Comparison of ENCODE assay signal across 8 cellular contexts in genomic region chr19:7500811-7501450, GRCh38. TPM values are rescaled to one million over a fixed set of nuclear protein-coding genes. Genes with fewer than 3 reads are reported as not detected.
DNase-seq lines count a peak whose midpoint lies in the region; ATAC-seq and TF ChIP-seq lines count a peak whose summit lies in the region.

No MANE protein-coding gene starts in this region.

- H3K9ac ChIP-seq in iPS-15b (ENCODE audit: low read depth, low read length): no peak overlapping the region
- peak overlapping the region in 1 of 3 donors; percentile 60 for H3K9ac ChIP-seq in skeletal muscle tissue (ENCODE audit: low read depth in 1 of 3, low read length in 3 of 3)

- intact Hi-C loops in Panc1 (cut with micrococcal nuclease; ENCODE audit: unreplicated experiment): no loop called here

- peak; percentile 90 for ATAC-seq in Panc1

- H3K4me3 Mint-ChIP-seq in immature natural killer cell: no peak overlapping the region

- H3K27me3 ChIP-seq in Panc1 (ENCODE audit: control insufficient read depth, insufficient read depth, low read length): no peaks in the 10 kb centered on the region
- peaks cover 25% of the 10 kb centered on the region for H3K27me3 ChIP-seq in iPS-15b (ENCODE audit: control insufficient read depth, insufficient read depth, low read length)
- peaks cover 9 to 33% (median 24%) of the 10 kb centered on the region in 3 donors for H3K27me3 ChIP-seq in skeletal muscle tissue (ENCODE audit: control insufficient read depth in 3 of 3, insufficient read depth in 3 of 3, low read length in 3 of 3)

- H3K36me3 ChIP-seq in Panc1 (ENCODE audit: control insufficient read depth, insufficient read depth, low read length) (no peaks in the 10 kb centered on the region), iPS-15b (ENCODE audit: control insufficient read depth, insufficient read depth, low read length) (no peaks in the 10 kb centered on the region), skeletal muscle tissue (ENCODE audit: control insufficient read depth in 3 of 3, insufficient read depth in 3 of 3, low read length in 3 of 3) (no peaks in the 10 kb centered on the region)

- H3K9me3 Mint-ChIP-seq in immature natural killer cell: no peaks in the 10 kb centered on the region

- DNase-seq in AG08396 (ENCODE audit: low spot score): peak; percentile 63
- DNase-seq in HUDEP-2 (lab: John Stamatoyannopoulos, UW; ENCODE audit: unreplicated experiment in 76 of 76): peak in 63 of 76 experiments; percentile 26 to 88 (median 75)
- DNase-seq in Panc1 (ENCODE audit: low read depth, low spot score): no peak
- no peak for DNase-seq in OCI-M1 (lab: John Stamatoyannopoulos, UW)
- no peak for DNase-seq in immature natural killer cell

- H3K4me3 ChIP-seq in Panc1 (ENCODE audit: low read depth in 2 of 2, low read length in 2 of 2) (peak overlapping the region; percentile 43 to 45), iPS-15b (ENCODE audit: low read depth, low read length) (peak overlapping the region; percentile 59), skeletal muscle tissue (ENCODE audit: low read length in 3 of 3) (peak overlapping the region in 2 of 3 donors; percentile 61 to 77)

- POLR2A ChIA-PET in Panc1 (lab: Charles Lee): no interaction called here

- no peaks in the 10 kb centered on the region for H3K36me3 Mint-ChIP-seq in immature natural killer cell

- H3K9me3 ChIP-seq in Panc1 (ENCODE audit: control insufficient read depth, insufficient read depth, low read depth, low read length): no peaks in the 10 kb centered on the region
- no peaks in the 10 kb centered on the region for H3K9me3 ChIP-seq in iPS-15b (ENCODE audit: control insufficient read depth, insufficient read depth, low read length)
- no peaks in the 10 kb centered on the region for H3K9me3 ChIP-seq in skeletal muscle tissue (ENCODE audit: control insufficient read depth in 3 of 3, low read length in 3 of 3)

- H3K27me3 Mint-ChIP-seq in immature natural killer cell (ENCODE audit: low read depth in 3 of 3): peaks cover 5 to 37% (median 16%) of the 10 kb centered on the region in 3 donors

- in situ Hi-C loops in Panc1 (cut with HindIII; ENCODE audit: low pct_unique_long_range_greater_than_20kb, low sequenced_read_pairs): no loop called here

- H3K4me1 ChIP-seq in Panc1 (ENCODE audit: control insufficient read depth, insufficient read depth, low read length): no peaks in the 10 kb centered on the region
- H3K4me1 ChIP-seq in iPS-15b (ENCODE audit: control insufficient read depth, insufficient read depth, low read length): peaks cover 2% of the 10 kb centered on the region
- peaks cover 6 to 11% (median 8%) of the 10 kb centered on the region in 3 donors for H3K4me1 ChIP-seq in skeletal muscle tissue (ENCODE audit: control insufficient read depth in 3 of 3, insufficient read depth in 3 of 3, low read length in 3 of 3)

- H3K4me1 Mint-ChIP-seq in immature natural killer cell: peaks cover 6 to 8% of the 10 kb centered on the region in 2 donors

- H3K27ac ChIP-seq in Panc1 (ENCODE audit: low read length): 0 out of 2 replicates have a peak overlapping the region, but pooled peaks have one; percentile 39
- H3K27ac ChIP-seq in angular gyrus (ENCODE audit: low read depth, low read length): peak overlapping the region; percentile 82
- H3K27ac ChIP-seq in skeletal muscle tissue (ENCODE audit: low read depth, low read length): no peak overlapping the region

- TF ChIP-seq CTCF in Panc1 (IDR thresholded peaks at IDR 0.05): no peak

- CTCF ChIA-PET in Panc1 (lab: Charles Lee): no interaction called here

- no peak overlapping the region for H3K27ac Mint-ChIP-seq in immature natural killer cell

- BruUV-seq in Panc1 (replicated peaks; lab: Mats Ljungman, UMichigan): no TSS peak

RNA-seq across cellular contexts. Expression of gene PEX11G, which starts 12.1 kb away (rescaled TPM):
- total RNA-seq in Panc1 (2021; ENCODE audit: unreplicated experiment) (2.9 TPM), skeletal muscle tissue (3.1 TPM)
- polyA plus RNA-seq in Panc1 (2012; ENCODE audit: insufficient read length): 8.1 TPM
- 1 to 10 TPM in 2 of 3 donors, under 1 TPM in 1; 0.21 to 2.8 (median 1.2) TPM for polyA plus RNA-seq in immature natural killer cell

RNA-seq across cellular contexts. Expression of gene ZNF358, which starts 15.0 kb away (rescaled TPM):
- 30.2 TPM for total RNA-seq in Panc1 (2021; ENCODE audit: unreplicated experiment)
- polyA plus RNA-seq in Panc1 (2012; ENCODE audit: insufficient read length): 56.0 TPM
- 14.6 TPM for total RNA-seq in skeletal muscle tissue
- polyA plus RNA-seq in immature natural killer cell: 1 to 10 TPM; 1.3 to 3.1 (median 1.8) TPM

RNA-seq across cellular contexts. Expression of gene MCOLN1, which starts 21.5 kb away (rescaled TPM):
- total RNA-seq in Panc1 (2021; ENCODE audit: unreplicated experiment) (28.0 TPM), skeletal muscle tissue (5.2 TPM)
- polyA plus RNA-seq in Panc1 (2012; ENCODE audit: insufficient read length): 27.6 TPM
- polyA plus RNA-seq in immature natural killer cell: 10 to 100 TPM in 1 of 3 donors, 1 to 10 TPM in 2; 6.6 to 17.1 (median 9.5) TPM

RNA-seq across cellular contexts. Expression of gene PNPLA6, which starts 34.6 kb away (rescaled TPM):
- total RNA-seq in Panc1 (2021; ENCODE audit: unreplicated experiment) (176 TPM), skeletal muscle tissue (52.7 TPM)
- polyA plus RNA-seq in Panc1 (2012; ENCODE audit: insufficient read length): 299 TPM
- 10 to 100 TPM in 1 of 3 donors, 1 to 10 TPM in 2; 4.9 to 17.5 (median 9.8) TPM for polyA plus RNA-seq in immature natural killer cell

Comparison
In these comparisons a context has a peak if more than half of its experiments do, and no peak if none do; other contexts are left out.
1. DNase-seq: peak in AG08396 (single experiment) and HUDEP-2 (63 of 76); none in Panc1 (single experiment), OCI-M1 (single experiment) and immature natural killer cell (0 of 3).
2. Peak in every context shown above with its lines, with median percentiles within 50 percentile points of each other: H3K4me3 ChIP-seq.